Comparison of ENCODE assay signal across 8 cellular contexts in the genomic region with DNA sequence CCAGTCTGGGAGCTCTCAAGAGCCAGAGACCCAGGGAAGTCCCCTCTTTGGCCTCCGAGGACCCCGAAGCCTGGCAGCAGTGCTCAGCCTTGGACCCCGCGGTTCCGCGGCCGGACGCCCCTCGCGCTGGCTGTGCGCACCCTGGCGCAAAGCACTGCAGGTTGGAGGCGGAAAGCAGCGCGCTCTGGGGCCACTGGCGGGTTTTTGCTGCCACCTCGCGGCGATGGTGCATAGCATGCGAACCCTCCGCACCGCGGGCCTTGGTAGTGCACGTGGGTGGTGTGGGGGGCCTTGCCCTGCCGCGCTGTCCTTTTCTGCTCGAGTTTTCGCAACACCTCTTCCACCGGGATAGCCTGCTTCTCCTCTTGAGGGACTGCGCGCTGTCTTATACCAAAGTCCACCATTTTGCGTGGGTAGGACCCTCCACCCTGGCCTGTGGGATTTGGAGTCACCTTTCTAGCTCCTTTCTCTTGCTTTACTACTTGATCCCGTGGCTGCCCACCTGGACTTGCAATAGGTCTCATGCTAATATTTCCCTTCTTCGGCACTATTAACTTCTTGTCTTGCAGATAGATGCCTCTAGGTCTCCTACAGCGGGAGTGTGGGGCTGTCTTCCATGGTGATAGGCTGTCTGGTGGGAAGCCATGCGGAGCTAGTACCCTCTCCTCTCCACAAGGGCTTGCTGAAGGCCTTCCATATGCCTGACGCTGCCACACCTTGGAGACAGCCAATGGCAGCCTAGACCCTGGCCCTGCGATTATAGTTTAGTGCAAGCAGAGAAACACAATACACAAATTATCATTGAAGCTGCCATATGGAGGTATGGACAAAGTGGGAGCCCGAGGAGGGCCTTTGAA. TPM values are rescaled to one million over a fixed set of nuclear protein-coding genes. Genes with fewer than 3 reads are reported as not detected.
DNase-seq lines count a peak whose midpoint lies in the region; ATAC-seq and TF ChIP-seq lines count a peak whose summit lies in the region.

No MANE protein-coding gene starts in this region.

- in situ Hi-C loops in transverse colon (cut with MboI; ENCODE audit: low pct_ligation_motif_present in 1 of 4, low pct_unique_long_range_greater_than_20kb in 1 of 4, low sequenced_read_pairs in 3 of 4): loop anchor here (10.0 to 25.0 kb wide), 4 partner anchors 469 to 919 kb away; no protein-coding TSS in a partner anchor

- H2AK5ac ChIP-seq in trophoblast cell (ENCODE audit: low read length): no peak overlapping the region

- TF ChIP-seq POLR2A in transverse colon (IDR thresholded peaks at IDR 0.05): no peak

- H3K4ac ChIP-seq in trophoblast cell (ENCODE audit: low read depth, low read length): no peak overlapping the region

- H3K9me3 ChIP-seq in SK-N-MC (ENCODE audit: low read depth, low read length) (no peaks in the 10 kb centered on the region), trophoblast cell (ENCODE audit: insufficient read depth, low read depth, low read length) (peaks cover 9% of the 10 kb centered on the region), transverse colon (no peaks in the 10 kb centered on the region)

- no peak overlapping the region for H2AFZ ChIP-seq in trophoblast cell (ENCODE audit: insufficient read depth, low read length, poor library complexity)

- intact Hi-C loops in transverse colon (cut with DNase I; ENCODE audit: low total_unique reads): no loop called here

- H2BK120ac ChIP-seq in trophoblast cell (ENCODE audit: insufficient read depth, low read length, poor library complexity): no peak overlapping the region

- H3K79me2 ChIP-seq in trophoblast cell (ENCODE audit: control insufficient read depth, insufficient read depth, low read length, poor library complexity): no peaks in the 10 kb centered on the region

- H4K12ac ChIP-seq in trophoblast cell (ENCODE audit: low read depth, low read length): no peak overlapping the region

- H3K27ac ChIP-seq in SK-N-MC (no peak overlapping the region), trophoblast cell (ENCODE audit: low read depth, low read length) (no peak overlapping the region), transverse colon (no peak overlapping the region)

- no peak for TF ChIP-seq EP300 in transverse colon (IDR thresholded peaks at IDR 0.05; ENCODE audit: low read depth)

- no peak overlapping the region for H2BK12ac ChIP-seq in trophoblast cell (ENCODE audit: low read length)

- H4K8ac ChIP-seq in trophoblast cell (ENCODE audit: low read depth, low read length): no peak overlapping the region

- peak; percentile 71 for ATAC-seq in GM19463 (IDR thresholded peaks at IDR 0.05; ENCODE audit: unreplicated experiment)

- H3K79me1 ChIP-seq in trophoblast cell (ENCODE audit: low read length): no peaks in the 10 kb centered on the region

- peak; percentile 79 for TF ChIP-seq CTCF in LNCaP clone FGC (IDR thresholded peaks at IDR 0.05; ENCODE audit: control insufficient read depth, extremely low read depth, insufficient read depth)
- TF ChIP-seq CTCF in transverse colon (IDR thresholded peaks at IDR 0.05): peak; percentile 81 to 91 (median 82)

- H3K4me3 ChIP-seq in LNCaP clone FGC (ENCODE audit: low read depth, low read length) (peak overlapping the region; percentile 25; the same call in 1 of the 2 replicates), SK-N-MC (peak overlapping the region; percentile 49), trophoblast cell (ENCODE audit: low read depth, low read length) (no peak overlapping the region), transverse colon (peak overlapping the region in 1 of 4 donors; percentile 25)

- no peak overlapping the region for H3K14ac ChIP-seq in trophoblast cell (ENCODE audit: low read length)

- peaks cover 8 to 9% of the 10 kb centered on the region in 2 experiments for H3K4me1 ChIP-seq in trophoblast cell (ENCODE audit: control insufficient read depth in 1 of 2, insufficient read depth in 2 of 2, low read length in 2 of 2)
- H3K4me1 ChIP-seq in transverse colon: peaks cover 14 to 31% (median 26%) of the 10 kb centered on the region in 4 donors

- H3K4me2 ChIP-seq in trophoblast cell (ENCODE audit: low read length): peak overlapping the region; percentile 60

- H3K23ac ChIP-seq in trophoblast cell (ENCODE audit: low read length): no peak overlapping the region

- H2BK5ac ChIP-seq in trophoblast cell (ENCODE audit: low read depth, low read length, poor library complexity): no peak overlapping the region

- H3K18ac ChIP-seq in trophoblast cell (ENCODE audit: low read length): no peak overlapping the region

- H4K91ac ChIP-seq in trophoblast cell (ENCODE audit: low read depth, low read length): no peak overlapping the region

- DNase-seq in C1 segment of cervical spinal cord (lab: John Stamatoyannopoulos, UW) (peak in 13 of 14 donors; percentile 7 to 66 (median 29)), LNCaP clone FGC (ENCODE audit: low read depth) (no peak), SK-N-MC (ENCODE audit: low read depth, low spot score) (no peak), glomerular visceral epithelial cell (ENCODE audit: extremely low spot score) (peak; percentile 54), trophoblast cell (peak; percentile 54 to 85), transverse colon (peak; percentile 72)
- peak; percentile 76 for DNase-seq in activated naive CD4-positive, alpha-beta T cell treated with Interleukin-2 at 50 U/mL for 16 hours

- H3K36me3 ChIP-seq in SK-N-MC (ENCODE audit: insufficient read depth, low read length) (no peaks in the 10 kb centered on the region), trophoblast cell (ENCODE audit: control insufficient read depth in 1 of 2, insufficient read depth in 2 of 2, low read length in 2 of 2) (no peaks in the 10 kb centered on the region), transverse colon (no peaks in the 10 kb centered on the region)

- H3K27me3 ChIP-seq in trophoblast cell (ENCODE audit: insufficient read depth, low read length): peaks cover 47% of the 10 kb centered on the region
- H3K27me3 ChIP-seq in transverse colon: peaks cover 86% of the 10 kb centered on the region

- no CpG with 5 or more reads among the region's 39 CpGs for WGBS in trophoblast cell (ENCODE audit: extremely low coverage, insufficient coverage, insufficient read length)
- WGBS in transverse colon (ENCODE audit: low coverage in 1 of 2), 2 donors: 11 to 38% methylated on average over 7 to 39 of the region's 39 CpGs

- H3K9ac ChIP-seq in SK-N-MC (ENCODE audit: insufficient read length): no peak overlapping the region
- H3K9ac ChIP-seq in trophoblast cell (ENCODE audit: low read length): no peak overlapping the region

RNA-seq across cellular contexts. Expression of gene SIX3, which starts 14.3 kb away (rescaled TPM):
- not detected in 2 replicates for polyA plus RNA-seq in trophoblast cell (2013)
- not detected for total RNA-seq in transverse colon

RNA-seq across cellular contexts. Expression of gene SIX2, which starts 53.4 kb away (rescaled TPM):
- polyA plus RNA-seq in trophoblast cell (2013): 0.18 and 0.21 TPM in 2 replicates
- total RNA-seq in transverse colon: under 1 TPM in 2 of 4 donors, not detected in 2; 0.14 to 0.32 TPM

Comparison
In these comparisons a context has a peak if more than half of its experiments do, and no peak if none do; other contexts are left out.
1. DNase-seq: peak in C1 segment of cervical spinal cord (13 of 14), activated naive CD4-positive, alpha-beta T cell treated with Interleukin-2 at 50 U/mL for 16 hours (single experiment), glomerular visceral epithelial cell (single experiment), trophoblast cell (2 of 2) and transverse colon (single experiment); none in LNCaP clone FGC (single experiment) and SK-N-MC (single experiment).